ENCODE assay signal across 1 cellular context in genomic region chr11:68402355-68403031, GRCh38.
TF ChIP-seq lines count a peak whose summit lies in the region.

No MANE protein-coding gene starts in this region.

TF ChIP-seq in GM12878, 131 proteins besides CTCF, POLR2A, EP300 and RAD21 (continued from another document):
- TF ChIP-seq, protein P1, sequence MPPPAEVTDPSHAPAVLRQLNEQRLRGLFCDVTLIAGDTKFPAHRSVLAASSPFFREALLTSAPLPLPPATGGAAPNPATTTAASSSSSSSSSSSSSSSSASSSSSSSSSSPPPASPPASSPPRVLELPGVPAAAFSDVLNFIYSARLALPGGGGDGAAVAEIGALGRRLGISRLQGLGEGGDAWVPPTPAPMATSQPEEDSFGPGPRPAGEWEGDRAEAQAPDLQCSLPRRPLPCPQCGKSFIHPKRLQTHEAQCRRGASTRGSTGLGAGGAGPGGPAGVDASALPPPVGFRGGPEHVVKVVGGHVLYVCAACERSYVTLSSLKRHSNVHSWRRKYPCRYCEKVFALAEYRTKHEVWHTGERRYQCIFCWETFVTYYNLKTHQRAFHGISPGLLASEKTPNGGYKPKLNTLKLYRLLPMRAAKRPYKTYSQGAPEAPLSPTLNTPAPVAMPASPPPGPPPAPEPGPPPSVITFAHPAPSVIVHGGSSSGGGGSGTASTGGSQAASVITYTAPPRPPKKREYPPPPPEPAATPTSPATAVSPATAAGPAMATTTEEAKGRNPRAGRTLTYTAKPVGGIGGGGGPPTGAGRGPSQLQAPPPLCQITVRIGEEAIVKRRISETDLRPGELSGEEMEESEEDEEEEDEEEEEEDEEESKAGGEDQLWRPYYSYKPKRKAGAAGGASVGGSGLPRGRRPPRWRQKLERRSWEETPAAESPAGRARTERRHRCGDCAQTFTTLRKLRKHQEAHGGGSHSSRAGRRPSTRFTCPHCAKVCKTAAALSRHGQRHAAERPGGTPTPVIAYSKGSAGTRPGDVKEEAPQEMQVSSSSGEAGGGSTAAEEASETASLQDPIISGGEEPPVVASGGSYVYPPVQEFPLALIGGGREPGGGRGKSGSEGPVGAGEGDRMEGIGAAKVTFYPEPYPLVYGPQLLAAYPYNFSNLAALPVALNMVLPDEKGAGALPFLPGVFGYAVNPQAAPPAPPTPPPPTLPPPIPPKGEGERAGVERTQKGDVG (CRISPR knock-in tag; IDR thresholded peaks at IDR 0.05): no peak
- no peak for TF ChIP-seq CHD1 (IDR thresholded peaks at IDR 0.05; ENCODE audit: low read depth, low read length)
- no peak for TF ChIP-seq MYB (IDR thresholded peaks at IDR 0.05; ENCODE audit: borderline replicate concordance, low read depth, low read length)
- TF ChIP-seq, protein P2, sequence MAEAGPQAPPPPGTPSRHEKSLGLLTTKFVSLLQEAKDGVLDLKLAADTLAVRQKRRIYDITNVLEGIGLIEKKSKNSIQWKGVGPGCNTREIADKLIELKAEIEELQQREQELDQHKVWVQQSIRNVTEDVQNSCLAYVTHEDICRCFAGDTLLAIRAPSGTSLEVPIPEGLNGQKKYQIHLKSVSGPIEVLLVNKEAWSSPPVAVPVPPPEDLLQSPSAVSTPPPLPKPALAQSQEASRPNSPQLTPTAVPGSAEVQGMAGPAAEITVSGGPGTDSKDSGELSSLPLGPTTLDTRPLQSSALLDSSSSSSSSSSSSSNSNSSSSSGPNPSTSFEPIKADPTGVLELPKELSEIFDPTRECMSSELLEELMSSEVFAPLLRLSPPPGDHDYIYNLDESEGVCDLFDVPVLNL (IDR thresholded peaks at IDR 0.05; ENCODE audit: low read depth, low read length): no peak
- no peak for TF ChIP-seq MXI1 (IDR thresholded peaks at IDR 0.05; ENCODE audit: low read depth, low read length)
- no peak for TF ChIP-seq JUND (IDR thresholded peaks at IDR 0.05; ENCODE audit: low read depth, low read length)
- no peak for TF ChIP-seq PAX5 (IDR thresholded peaks at IDR 0.05; ENCODE audit: borderline replicate concordance, low read depth, low read length)
- no peak for TF ChIP-seq SKIL (IDR thresholded peaks at IDR 0.05; ENCODE audit: low read depth, poor library complexity, severe bottlenecking)
- TF ChIP-seq, protein P3, sequence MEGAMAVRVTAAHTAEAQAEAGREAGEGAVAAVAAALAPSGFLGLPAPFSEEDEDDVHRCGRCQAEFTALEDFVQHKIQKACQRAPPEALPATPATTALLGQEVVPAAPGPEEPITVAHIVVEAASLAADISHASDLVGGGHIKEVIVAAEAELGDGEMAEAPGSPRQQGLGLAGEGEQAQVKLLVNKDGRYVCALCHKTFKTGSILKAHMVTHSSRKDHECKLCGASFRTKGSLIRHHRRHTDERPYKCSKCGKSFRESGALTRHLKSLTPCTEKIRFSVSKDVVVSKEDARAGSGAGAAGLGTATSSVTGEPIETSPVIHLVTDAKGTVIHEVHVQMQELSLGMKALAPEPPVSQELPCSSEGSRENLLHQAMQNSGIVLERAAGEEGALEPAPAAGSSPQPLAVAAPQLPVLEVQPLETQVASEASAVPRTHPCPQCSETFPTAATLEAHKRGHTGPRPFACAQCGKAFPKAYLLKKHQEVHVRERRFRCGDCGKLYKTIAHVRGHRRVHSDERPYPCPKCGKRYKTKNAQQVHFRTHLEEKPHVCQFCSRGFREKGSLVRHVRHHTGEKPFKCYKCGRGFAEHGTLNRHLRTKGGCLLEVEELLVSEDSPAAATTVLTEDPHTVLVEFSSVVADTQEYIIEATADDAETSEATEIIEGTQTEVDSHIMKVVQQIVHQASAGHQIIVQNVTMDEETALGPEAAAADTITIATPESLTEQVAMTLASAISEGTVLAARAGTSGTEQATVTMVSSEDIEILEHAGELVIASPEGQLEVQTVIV (IDR thresholded peaks at IDR 0.05; ENCODE audit: borderline replicate concordance, partially characterized antibody): no peak
- TF ChIP-seq KDM1A (IDR thresholded peaks at IDR 0.05; ENCODE audit: borderline replicate concordance): no peak
- no peak for TF ChIP-seq CEBPB (IDR thresholded peaks at IDR 0.05; ENCODE audit: borderline replicate concordance in 1 of 2, low read depth in 2 of 2, low read length in 2 of 2)
- no peak for TF ChIP-seq YY1 (IDR thresholded peaks at IDR 0.05; ENCODE audit: low read depth, low read length)
TF ChIP-seq in GM12878: peak in this region for 0.
